Comparison of ENCODE assay signal across 13 cellular contexts in the genomic region with DNA sequence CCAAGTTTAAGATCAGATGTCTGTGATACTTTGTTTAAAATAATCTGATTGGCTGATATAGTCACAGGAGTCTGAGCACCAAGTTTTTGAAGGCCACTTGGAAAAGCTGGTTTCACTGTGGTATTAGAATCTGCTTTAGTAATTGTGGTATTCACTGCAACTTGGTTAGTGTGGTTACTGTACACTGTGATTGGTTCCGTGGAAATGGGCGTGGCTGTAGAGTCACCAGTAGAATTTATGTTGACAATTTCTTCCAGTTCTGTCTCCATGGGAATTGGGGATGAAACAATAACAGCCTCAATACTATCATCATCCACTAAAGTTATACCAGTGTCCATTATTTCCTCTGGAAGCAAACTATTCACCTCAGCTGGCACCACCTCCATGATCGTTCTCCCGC. TPM values are rescaled to one million over a fixed set of nuclear protein-coding genes. Genes with fewer than 3 reads are reported as not detected.
A peak's percentile ranks its signal among the peaks of the same experiment; 100 is the strongest.
DNase-seq lines count a peak whose midpoint lies in the region; ATAC-seq and TF ChIP-seq lines count a peak whose summit lies in the region.
"Had no signal": no experiment of that assay in that cellular context is flagged by ENCODE, and none has a peak within 500 bp of the region (broad histone marks: within the 10 kb centered on the region; RNA-seq: fewer than 3 reads in every experiment).

No MANE protein-coding gene starts in this region.

- H3K9ac ChIP-seq in GM23248, result no peak overlapping the region

- no peak for TF ChIP-seq CTCF in fibroblast of pulmonary artery (IDR thresholded peaks at IDR 0.05; ENCODE audit: low read length, missing control alignments)

- no peak overlapping the region for H3K27ac ChIP-seq in GM23248
- H3K27ac ChIP-seq: tibial nerve had no signal

- no peaks in the 10 kb centered on the region; the same call in 1 of the 2 replicates for H3K9me2 ChIP-seq in GM23248 (ENCODE audit: insufficient read depth)

- H3K27me3 ChIP-seq in GM23248 (replicated peaks; ENCODE audit: insufficient read depth), result no peaks in the 10 kb centered on the region
- H3K27me3 ChIP-seq: tibial nerve had no signal

- no peak overlapping the region for H2AFZ ChIP-seq in GM23248

- in situ Hi-C loops in GM23248 (cut with MboI), result no loop called here

- H3K4me3 ChIP-seq in GM23248 (no peak overlapping the region), fibroblast of pulmonary artery (replicated peaks; ENCODE audit: low read depth, low read length) (no peak overlapping the region)
- H3K4me3 ChIP-seq: tibial nerve had no signal

- no peaks in the 10 kb centered on the region for H3K9me3 ChIP-seq in GM23248 (ENCODE audit: low read depth)
- H3K9me3 ChIP-seq: tibial nerve had no signal

- no peak overlapping the region for H3K4me2 ChIP-seq in GM23248 (ENCODE audit: unreplicated experiment)

- H3F3A ChIP-seq in GM23248 (ENCODE audit: insufficient read depth), result peaks cover 18% of the 10 kb centered on the region

- DNase-seq in AG08396 (ENCODE audit: low spot score) (peak; percentile 30), GM23248 (peak; percentile 46), SW480 (ENCODE audit: low spot score) (peak; percentile 39), fibroblast of pulmonary artery (ENCODE audit: low read depth) (peak; percentile 36), NK-92 (lab: John Stamatoyannopoulos, UW; ENCODE audit: unreplicated experiment) (no peak), NCI-H1930 (lab: John Stamatoyannopoulos, UW) (no peak)
- DNase-seq: activated T-cell treated with anti-CD3 and anti-CD28 coated beads, Interleukin-2, amount 50 U/mL, for 72 hours; midbrain; NCI-H1694 had no signal

- peaks cover 15% of the 10 kb centered on the region; the same call in 1 of the 2 replicates for H3K36me3 ChIP-seq in GM23248 (ENCODE audit: low read depth)

- 96 to 98% methylated on average over 4 of the region's 4 CpGs for WGBS in GM23248 (ENCODE audit: low coverage in 1 of 2, low lambda C conversion rate in 2 of 2, missing lambda C conversion rate in 2 of 2), 2 experiments

- H3K79me2 ChIP-seq in GM23248 (ENCODE audit: insufficient read depth), result peaks cover 58% of the 10 kb centered on the region

- H4K20me1 ChIP-seq in GM23248 (ENCODE audit: insufficient read depth), result no peaks in the 10 kb centered on the region

- peaks cover 10% of the 10 kb centered on the region for H3K4me1 ChIP-seq in GM23248 (ENCODE audit: insufficient read depth)

- ATAC-seq in GM19452 (IDR thresholded peaks at IDR 0.05; ENCODE audit: unreplicated experiment), result no peak
- ATAC-seq in GM18868 (IDR thresholded peaks at IDR 0.05; ENCODE audit: unreplicated experiment), result no peak
- ATAC-seq: activated T-cell treated with anti-CD3 and anti-CD28 coated beads, Interleukin-2, amount 50 U/mL, for 72 hours; esophagus mucosa had no signal

RNA-seq across cellular contexts. Expression of a gene that starts 26.2 kb away (rescaled TPM):
- total RNA-seq in GM23248 (2014; rRNA removed; shearing (Covaris generic)), result 10.4 and 13.3 TPM in 2 replicates
- 6.4 and 6.8 TPM in 2 replicates for polyA plus RNA-seq in GM23248 (2016; fragmentation: Nextera tagmentation; extraction: Ambion mirVana)

RNA-seq across cellular contexts. Expression of a gene that starts 50.5 kb away (rescaled TPM):
- 69.2 and 83.7 TPM in 2 replicates for total RNA-seq in GM23248 (2014; rRNA removed; shearing (Covaris generic))
- 67.0 and 74.0 TPM in 2 replicates for polyA plus RNA-seq in GM23248 (2016; fragmentation: Nextera tagmentation; extraction: Ambion mirVana)

Comparison
In these comparisons a context has a peak if more than half of its experiments do, and no peak if none do; other contexts are left out.
1. DNase-seq: peak in AG08396 (single experiment), GM23248 (single experiment), SW480 (single experiment) and fibroblast of pulmonary artery (single experiment); none in NK-92 (single experiment) and NCI-H1930 (0 of 2).